Comparison of ENCODE assay signal across 20 cellular contexts in the genomic region with DNA sequence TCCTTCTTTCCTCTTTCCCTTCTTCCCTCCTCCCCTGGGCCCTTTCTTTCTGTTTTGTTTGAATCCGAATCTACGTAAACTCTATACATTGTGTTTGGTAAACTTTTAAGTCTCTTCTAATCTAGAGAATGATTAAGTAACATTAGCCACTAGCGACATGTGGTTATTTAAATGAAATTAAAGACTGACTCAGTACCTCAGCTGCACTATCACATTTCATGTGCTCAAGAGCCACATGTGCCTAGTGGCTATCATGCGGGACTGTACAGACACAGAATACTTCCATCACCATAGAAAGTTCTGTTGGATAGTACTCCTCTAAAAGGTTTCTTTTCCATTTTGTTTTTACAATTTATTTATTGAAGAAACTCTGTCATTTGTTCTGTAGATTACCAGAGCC.
"Had no signal": no experiment of that assay in that cellular context is flagged by ENCODE, and none has a peak within 500 bp of the region (broad histone marks: within the 10 kb centered on the region; RNA-seq: fewer than 3 reads in every experiment).

No MANE protein-coding gene starts in this region.

- ATAC-seq: effector memory CD8-positive, alpha-beta T cell; left cardiac atrium; left ventricle myocardium superior; naive thymus-derived CD4-positive, alpha-beta T cell; sciatic nerve had no signal

- DNase-seq: cortex of kidney; effector memory CD8-positive, alpha-beta T cell; esophagus squamous epithelium; foreskin melanocyte; head of caudate nucleus; kidney; left cardiac atrium; left ventricle myocardium superior; mesenchymal stem cell; naive thymus-derived CD4-positive, alpha-beta T cell; nephron progenitor cell; stimulated activated CD4-positive, alpha-beta T cell treated with anti-CD3 and anti-CD28 coated beads, Interleukin-12 subunit alpha, Interleukin-12 subunit beta, amount 100 ng/mL, for 4 hours; stimulated activated naive CD4-positive, alpha-beta T cell; trophoblast cell had no signal

- H3K27me3 ChIP-seq: esophagus squamous epithelium, hepatocyte had no signal

- H3K4me1 ChIP-seq: esophagus squamous epithelium, parathyroid adenoma had no signal

- H2AFZ ChIP-seq: hepatocyte, parathyroid adenoma had no signal

- H3K4me2 ChIP-seq: hepatocyte had no signal

- H3K27ac ChIP-seq: epithelial cell of prostate, esophagus squamous epithelium, hepatocyte, parathyroid adenoma, skin epidermis had no signal

- H3K27me3 Mint-ChIP-seq: effector memory CD8-positive, alpha-beta T cell; naive thymus-derived CD4-positive, alpha-beta T cell had no signal

- H3K9ac ChIP-seq: parathyroid adenoma had no signal

- H3K9me3 Mint-ChIP-seq: effector memory CD8-positive, alpha-beta T cell; nephron progenitor cell had no signal

- H3K4me1 Mint-ChIP-seq: nephron progenitor cell had no signal

- H3K4me3 ChIP-seq: esophagus squamous epithelium, hepatocyte, lung, skin epidermis had no signal

- H3K27ac Mint-ChIP-seq: nephron progenitor cell had no signal

- H3K9me3 ChIP-seq: esophagus squamous epithelium had no signal

- H3K4me3 Mint-ChIP-seq: effector memory CD8-positive, alpha-beta T cell; naive thymus-derived CD4-positive, alpha-beta T cell; nephron progenitor cell had no signal
